In genomic region chr19:40419780-40420179, GRCh38 we compare ENCODE assay signal across 15 cellular contexts. TPM values are rescaled to one million over a fixed set of nuclear protein-coding genes. Genes with fewer than 3 reads are reported as not detected.
A peak's percentile ranks its signal among the peaks of the same experiment; 100 is the strongest.
DNase-seq lines count a peak whose midpoint lies in the region; ATAC-seq, FAIRE-seq and TF ChIP-seq lines count a peak whose summit lies in the region.
"Had no signal": no experiment of that assay in that cellular context is flagged by ENCODE, and none has a peak within 500 bp of the region (broad histone marks: within the 10 kb centered on the region; RNA-seq: fewer than 3 reads in every experiment).

No MANE protein-coding gene starts in this region.

- H3K9me3 Mint-ChIP-seq in activated CD8-positive, alpha-beta T cell treated with anti-CD3 and anti-CD28 coated beads, Interleukin-2, amount 10 ng/mL, durations not matched to agents 7 days and 5 days (ENCODE audit: insufficient read depth), result no peaks in the 10 kb centered on the region
- no peaks in the 10 kb centered on the region for H3K9me3 Mint-ChIP-seq in mesothelial cell of epicardium

- intact Hi-C loops in left ventricle myocardium inferior (cut with micrococcal nuclease), result no loop called here
- intact Hi-C loops in cardiac septum (cut with DNase I), result loop anchor here (2.0 kb wide), 1 partner anchor 45 kb away; the partner anchor contains the start of gene BLVRB
- intact Hi-C loops in kidney (cut with DNase I), result no loop called here

- TF ChIP-seq CTCF in left ventricle myocardium inferior (IDR thresholded peaks at IDR 0.05; ENCODE audit: borderline replicate concordance), result no peak
- TF ChIP-seq CTCF in mesothelial cell of epicardium (IDR thresholded peaks at IDR 0.05; ENCODE audit: unreplicated experiment), result no peak
- no peak for TF ChIP-seq CTCF in upper lobe of left lung (IDR thresholded peaks at IDR 0.05)
- no peak for TF ChIP-seq CTCF in kidney (IDR thresholded peaks at IDR 0.05; ENCODE audit: borderline replicate concordance, extremely low read depth, insufficient read depth)

- peak overlapping the region; percentile 99 for H3K27ac ChIP-seq in left ventricle myocardium inferior (replicated peaks)
- H3K27ac ChIP-seq in upper lobe of left lung, result peak overlapping the region; percentile 6 to 100 (median 98)
- no peak overlapping the region for H3K27ac ChIP-seq in kidney (ENCODE audit: low read depth in 2 of 2, low read length in 2 of 2)

- 86 to 93% methylated on average over 5 of the region's 5 CpGs for WGBS in upper lobe of left lung, 2 donors

- DNase-seq in left ventricle myocardium inferior (no peak), cardiac septum (ENCODE audit: low spot score) (no peak), mesothelial cell of epicardium (ENCODE audit: low spot score in 2 of 2, unreplicated experiment in 2 of 2) (no peak), upper lobe of left lung (no peak), DMS 273 (lab: John Stamatoyannopoulos, UW; ENCODE audit: unreplicated experiment) (no peak), kidney (no peak)
- no peak for DNase-seq in activated CD8-positive, alpha-beta T cell treated with anti-CD3 and anti-CD28 coated beads, Interleukin-2, amount 10 ng/mL, durations not matched to agents 7 days and 5 days
- DNase-seq: anterior cingulate cortex, hippocampal formation, left lung, NCI-H1417, NCI-H226, SHP77 treated with DMSO at 0.1 percent for 48 hours had no signal

- ATAC-seq in activated CD8-positive, alpha-beta T cell treated with anti-CD3 and anti-CD28 coated beads, Interleukin-2, amount 10 ng/mL, durations not matched to agents 7 days and 5 days, result no peak
- ATAC-seq in upper lobe of left lung (ENCODE audit: low FRiP score in 2 of 2) (no peak), HG03159 (IDR thresholded peaks at IDR 0.05; ENCODE audit: unreplicated experiment) (no peak)
- ATAC-seq: left lung had no signal

- peak overlapping the region; percentile 47 for H3K4me3 Mint-ChIP-seq in activated CD8-positive, alpha-beta T cell treated with anti-CD3 and anti-CD28 coated beads, Interleukin-2, amount 10 ng/mL, durations not matched to agents 7 days and 5 days
- H3K4me3 Mint-ChIP-seq in mesothelial cell of epicardium, result peak overlapping the region; percentile 54

- H3K27ac Mint-ChIP-seq in activated CD8-positive, alpha-beta T cell treated with anti-CD3 and anti-CD28 coated beads, Interleukin-2, amount 10 ng/mL, durations not matched to agents 7 days and 5 days, result peak overlapping the region; percentile 58
- H3K27ac Mint-ChIP-seq in mesothelial cell of epicardium, result peak overlapping the region; percentile 85

- no peaks in the 10 kb centered on the region for H3K27me3 Mint-ChIP-seq in activated CD8-positive, alpha-beta T cell treated with anti-CD3 and anti-CD28 coated beads, Interleukin-2, amount 10 ng/mL, durations not matched to agents 7 days and 5 days (ENCODE audit: low read depth)
- no peaks in the 10 kb centered on the region for H3K27me3 Mint-ChIP-seq in mesothelial cell of epicardium (ENCODE audit: low read depth)

- POLR2A ChIA-PET in activated CD8-positive, alpha-beta T cell treated with anti-CD3 and anti-CD28 coated beads, Interleukin-2, amount 10 ng/mL, durations not matched to agents 7 days and 5 days (lab: Charles Lee), result interaction anchor here (0.6 to 1.9 kb wide), 7 partner anchors 11 to 1582 kb away, joined by 3 to 24 read pairs (median 5); partner anchors contain the start of genes BLVRB and SERTAD3

- CTCF ChIA-PET in activated CD8-positive, alpha-beta T cell treated with anti-CD3 and anti-CD28 coated beads, Interleukin-2, amount 10 ng/mL, durations not matched to agents 7 days and 5 days (lab: Charles Lee), result interaction anchor here (0.9 to 4.2 kb wide), 10 partner anchors 11 to 215 kb away, joined by 3 to 38 read pairs (median 10); partner anchors contain the start of genes BLVRB, C19orf47, PLD3 and SERTAD3

- H3K4me1 ChIP-seq in left ventricle myocardium inferior, result peaks cover 77% of the 10 kb centered on the region
- peaks cover 66 to 85% (median 79%) of the 10 kb centered on the region in 4 donors for H3K4me1 ChIP-seq in upper lobe of left lung
- peaks cover 8% of the 10 kb centered on the region in 2 donors for H3K4me1 ChIP-seq in kidney (ENCODE audit: control insufficient read depth in 1 of 2, insufficient read depth in 1 of 2, low read depth in 1 of 2, low read length in 2 of 2)

- no peak overlapping the region for H3K9ac ChIP-seq in kidney (ENCODE audit: low read length in 2 of 2)

- no peak for TF ChIP-seq EP300 in upper lobe of left lung (IDR thresholded peaks at IDR 0.05)

- H3K27me3 ChIP-seq in left ventricle myocardium inferior (ENCODE audit: low read depth) (no peaks in the 10 kb centered on the region), upper lobe of left lung (no peaks in the 10 kb centered on the region)
- H3K27me3 ChIP-seq: left lung had no signal

- H3K4me3 ChIP-seq in left ventricle myocardium inferior (no peak overlapping the region), upper lobe of left lung (no peak overlapping the region), kidney (ENCODE audit: low read length in 2 of 2) (no peak overlapping the region)

- TF ChIP-seq POLR2A in upper lobe of left lung (IDR thresholded peaks at IDR 0.05), result no peak

- H3K36me3 Mint-ChIP-seq in activated CD8-positive, alpha-beta T cell treated with anti-CD3 and anti-CD28 coated beads, Interleukin-2, amount 10 ng/mL, durations not matched to agents 7 days and 5 days (ENCODE audit: low read depth), result peaks cover 18% of the 10 kb centered on the region
- H3K36me3 Mint-ChIP-seq in mesothelial cell of epicardium, result no peaks in the 10 kb centered on the region

- H3K36me3 ChIP-seq in left ventricle myocardium inferior, result peaks cover 13% of the 10 kb centered on the region
- H3K36me3 ChIP-seq in upper lobe of left lung, result peaks cover 9 to 21% (median 11%) of the 10 kb centered on the region in 4 donors
- peaks cover 4 to 14% of the 10 kb centered on the region in 2 donors for H3K36me3 ChIP-seq in kidney (ENCODE audit: control insufficient read depth in 1 of 2, insufficient read depth in 2 of 2, low read length in 2 of 2)

- no peaks in the 10 kb centered on the region for H3K9me3 ChIP-seq in left ventricle myocardium inferior (replicated peaks)
- no peaks in the 10 kb centered on the region for H3K9me3 ChIP-seq in upper lobe of left lung
- no peaks in the 10 kb centered on the region for H3K9me3 ChIP-seq in kidney (ENCODE audit: control insufficient read depth in 1 of 2, low read length in 2 of 2)
- H3K9me3 ChIP-seq: left lung had no signal

- FAIRE-seq in kidney (lab: Jason Lieb, UNC), result no peak
- FAIRE-seq: H54 had no signal

- H3K4me1 Mint-ChIP-seq in activated CD8-positive, alpha-beta T cell treated with anti-CD3 and anti-CD28 coated beads, Interleukin-2, amount 10 ng/mL, durations not matched to agents 7 days and 5 days (ENCODE audit: low read depth), result peaks cover 50% of the 10 kb centered on the region
- H3K4me1 Mint-ChIP-seq in mesothelial cell of epicardium, result peaks cover 21% of the 10 kb centered on the region

RNA-seq across cellular contexts. Expression of gene SERTAD1, which starts 6.0 kb away (rescaled TPM):
- total RNA-seq in left ventricle myocardium inferior (9.2 TPM), cardiac septum (16.7 TPM), mesothelial cell of epicardium (10.7 to 11.0 TPM (median 10.8 TPM) in 3 replicates), upper lobe of left lung (10 to 100 TPM in 4 of 6 donors, 1 to 10 TPM in 2; 2.1 to 37.5 (median 18.4) TPM), kidney (14.8 TPM)
- total RNA-seq in activated CD8-positive, alpha-beta T cell treated with anti-CD3 and anti-CD28 coated beads, Interleukin-2, amount 10 ng/mL, durations not matched to agents 7 days and 5 days, result 10 to 100 TPM in 1 of 2 experiments, 1 to 10 TPM in 1; 9.3 to 10.1 TPM
- 18.2 TPM for polyA plus RNA-seq in kidney (ENCODE audit: insufficient read depth, low read depth, low replicate concordance)

RNA-seq across cellular contexts. Expression of gene PRX, which starts 6.6 kb away (rescaled TPM):
- 3.3 TPM for total RNA-seq in left ventricle myocardium inferior
- 3.5 TPM for total RNA-seq in cardiac septum
- total RNA-seq in activated CD8-positive, alpha-beta T cell treated with anti-CD3 and anti-CD28 coated beads, Interleukin-2, amount 10 ng/mL, durations not matched to agents 7 days and 5 days, result 1 to 10 TPM in 1 of 2 experiments, under 1 TPM in 1; 0.84 to 1.1 TPM
- total RNA-seq in mesothelial cell of epicardium, result 4.7 to 5.2 TPM (median 5.2 TPM) in 3 replicates
- total RNA-seq in upper lobe of left lung, result 100 to 1,000 TPM in 1 of 6 donors, 10 to 100 TPM in 5; 30.1 to 146 (median 51.5) TPM
- total RNA-seq in kidney, result 4.5 TPM
- 12.6 TPM for polyA plus RNA-seq in kidney (ENCODE audit: insufficient read depth, low read depth, low replicate concordance)

RNA-seq across cellular contexts. Expression of gene SERTAD3, which starts 24.4 kb away (rescaled TPM):
- total RNA-seq in left ventricle myocardium inferior (16.2 TPM), cardiac septum (33.9 TPM), mesothelial cell of epicardium (70.0 to 75.5 TPM (median 70.5 TPM) in 3 replicates), upper lobe of left lung (10 to 100 TPM in 5 of 6 donors, 1 to 10 TPM in 1; 8.9 to 44.5 (median 21.9) TPM), kidney (38.4 TPM)
- 10 to 100 TPM; 10.0 to 11.9 TPM for total RNA-seq in activated CD8-positive, alpha-beta T cell treated with anti-CD3 and anti-CD28 coated beads, Interleukin-2, amount 10 ng/mL, durations not matched to agents 7 days and 5 days
- 29.9 TPM for polyA plus RNA-seq in kidney (ENCODE audit: insufficient read depth, low read depth, low replicate concordance)

RNA-seq across cellular contexts. Expression of gene HIPK4, which starts 29.8 kb away (rescaled TPM):
- total RNA-seq in left ventricle myocardium inferior, result not detected
- total RNA-seq in cardiac septum, result 0.08 TPM
- under 1 TPM in 1 of 2 experiments, not detected in 1; 0.10 TPM for total RNA-seq in activated CD8-positive, alpha-beta T cell treated with anti-CD3 and anti-CD28 coated beads, Interleukin-2, amount 10 ng/mL, durations not matched to agents 7 days and 5 days
- total RNA-seq in mesothelial cell of epicardium, result 0.20 to 0.32 TPM (median 0.31 TPM) in 3 replicates
- 1 to 10 TPM in 1 of 6 donors, under 1 TPM in 4, not detected in 1; 0.17 to 1.0 (median 0.46) TPM for total RNA-seq in upper lobe of left lung
- 0.09 TPM for total RNA-seq in kidney
- not detected for polyA plus RNA-seq in kidney (ENCODE audit: insufficient read depth, low read depth, low replicate concordance)

RNA-seq across cellular contexts. Expression of gene BLVRB, which starts 45.8 kb away (rescaled TPM):
- 91.3 TPM for total RNA-seq in left ventricle myocardium inferior
- 81.6 TPM for total RNA-seq in cardiac septum
- 10 to 100 TPM; 15.1 to 16.5 TPM for total RNA-seq in activated CD8-positive, alpha-beta T cell treated with anti-CD3 and anti-CD28 coated beads, Interleukin-2, amount 10 ng/mL, durations not matched to agents 7 days and 5 days
- 38.5 to 42.7 TPM (median 42.2 TPM) in 3 replicates for total RNA-seq in mesothelial cell of epicardium
- 100 to 1,000 TPM in 5 of 6 donors, 10 to 100 TPM in 1; 77.5 to 379 (median 223) TPM for total RNA-seq in upper lobe of left lung
- 89.9 TPM for total RNA-seq in kidney
- polyA plus RNA-seq in kidney (ENCODE audit: insufficient read depth, low read depth, low replicate concordance), result 248 TPM

Comparison
In these comparisons a context has a peak if more than half of its experiments do, and no peak if none do; other contexts are left out.
1. H3K27ac ChIP-seq: peak in left ventricle myocardium inferior (single experiment) and upper lobe of left lung (4 of 4); none in kidney (0 of 2).